8 cellular contexts compared by ENCODE assay signal in the genomic region with DNA sequence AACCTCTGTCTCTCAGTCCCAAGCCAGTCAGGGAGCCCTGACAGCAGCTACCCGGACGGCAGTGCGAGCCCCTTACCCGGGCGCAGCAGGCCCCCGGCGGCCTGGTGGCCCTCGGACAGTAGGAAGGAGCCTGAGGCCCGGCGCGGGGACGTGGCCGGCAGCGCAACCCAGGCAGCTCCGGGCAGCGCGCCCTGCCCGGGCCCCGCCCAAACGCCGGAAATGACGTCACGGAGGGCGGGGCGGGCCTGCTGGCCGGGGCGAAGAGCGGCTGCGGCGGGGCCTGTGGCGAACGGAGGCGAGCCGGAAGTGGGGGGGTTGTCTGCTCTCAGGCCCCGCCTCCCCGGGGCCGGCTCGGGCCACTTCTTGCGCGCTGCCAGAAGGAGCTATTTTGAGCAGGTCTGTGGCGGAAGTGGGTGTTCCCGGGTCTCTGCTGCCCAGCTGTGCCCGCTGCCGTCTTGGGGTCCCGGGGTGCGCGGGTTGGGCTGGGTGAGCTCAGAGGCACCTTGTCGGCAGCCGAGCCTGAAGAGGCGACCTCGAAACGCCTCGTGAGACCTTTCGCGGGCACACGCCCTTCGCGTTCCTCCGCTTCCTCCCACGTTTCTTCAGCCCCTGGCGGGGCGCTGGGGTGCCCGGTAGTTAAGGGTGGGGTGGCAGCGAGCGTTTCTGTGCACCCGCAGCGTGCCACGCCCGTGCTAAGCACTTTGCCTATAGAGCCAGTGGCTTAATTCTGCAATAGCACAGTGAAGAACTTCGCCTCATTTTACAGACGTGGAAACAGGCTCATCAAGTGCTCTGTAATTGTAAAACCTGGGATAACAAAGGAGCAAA. TPM values are rescaled to one million over a fixed set of nuclear protein-coding genes. Genes with fewer than 3 reads are reported as not detected.
DNase-seq lines count a peak whose midpoint lies in the region; ATAC-seq lines count a peak whose summit lies in the region.

A gene (minus strand): TSS at position 193 of the 828 bp plus-strand sequence. CDS start 8,206 bp downstream, outside the sequence.

- DNase-seq in AML-193 (lab: John Stamatoyannopoulos, UW) (peak; percentile 87 to 89), GM19238 (ENCODE audit: insufficient read length, low spot score) (peak; percentile 92), NCI-H510A treated with DMSO at 0.1 percent for 48 hours (lab: John Stamatoyannopoulos, UW) (peak; percentile 96), cerebellum (ENCODE audit: low spot score) (peak; percentile 100), kidney glomerular epithelial cell (lab: John Stamatoyannopoulos, UW) (peak; percentile 93)
- DNase-seq in activated CD4-positive, alpha-beta T cell treated with anti-CD3 and anti-CD28 coated beads for 24 hours (ENCODE audit: low read depth in 2 of 2), result peak; percentile 88 to 91
- DNase-seq in stimulated activated CD4-positive, alpha-beta T cell treated with anti-CD3 and anti-CD28 coated beads, Interleukin-15, amount 100 ng/mL, for 48 hours (ENCODE audit: low read depth in 2 of 2), result peak; percentile 85 to 92

- peak; percentile 62 for ATAC-seq in HG03439 (IDR thresholded peaks at IDR 0.05; ENCODE audit: unreplicated experiment)

RNA-seq across cellular contexts. Expression of the gene that starts here (rescaled TPM):
- total RNA-seq in cerebellum, result 10.6 TPM

Comparison
In these comparisons a context has a peak if more than half of its experiments do, and no peak if none do; other contexts are left out.
1. Peak in every context shown above with its lines: DNase-seq and ATAC-seq.